20 cellular contexts compared by ENCODE assay signal in the genomic region with DNA sequence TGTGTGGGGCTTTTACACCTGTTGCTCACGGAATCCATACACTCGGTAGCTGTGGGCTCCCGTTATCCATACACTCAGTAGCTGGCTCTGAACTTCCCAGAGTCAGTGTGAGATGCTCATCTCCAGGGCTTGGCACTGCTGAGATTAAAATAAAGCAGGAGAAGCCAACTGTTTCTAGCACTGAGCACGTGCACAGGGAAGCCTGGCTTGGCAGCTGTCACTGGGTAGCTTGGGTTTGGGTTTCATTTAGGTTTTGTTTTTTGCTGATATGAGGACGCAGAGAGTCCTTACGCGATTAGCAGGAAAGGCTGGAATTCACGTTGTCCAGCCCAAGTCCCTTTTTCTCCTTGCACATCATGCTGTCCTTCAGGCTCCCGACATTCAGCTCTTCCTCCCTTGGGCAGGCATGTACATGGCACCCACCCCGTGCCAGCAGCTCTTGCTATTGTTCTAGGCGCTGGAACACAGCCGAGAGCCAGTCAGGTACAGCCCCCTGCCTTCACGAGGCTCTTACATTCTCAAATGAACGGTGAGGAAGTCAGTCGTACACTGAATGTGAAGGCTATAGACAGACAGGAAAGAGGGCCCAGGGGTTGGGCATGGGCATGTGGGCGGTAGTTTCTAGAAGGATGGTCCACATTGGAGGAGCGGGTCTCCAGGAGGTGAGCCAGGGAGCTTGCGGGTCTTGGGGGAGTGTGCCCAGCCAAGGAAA. TPM values are rescaled to one million over a fixed set of nuclear protein-coding genes. Genes with fewer than 3 reads are reported as not detected.
A peak's percentile ranks its signal among the peaks of the same experiment; 100 is the strongest.
DNase-seq lines count a peak whose midpoint lies in the region; ATAC-seq and TF ChIP-seq lines count a peak whose summit lies in the region.
"Had no signal": no experiment of that assay in that cellular context is flagged by ENCODE, and none has a peak within 500 bp of the region (broad histone marks: within the 10 kb centered on the region; RNA-seq: fewer than 3 reads in every experiment).

No MANE protein-coding gene starts in this region.

- peaks cover 19% of the 10 kb centered on the region for H3K36me3 Mint-ChIP-seq in activated T-helper 17 cell treated with anti-CD3 and anti-CD28 coated beads, Interleukin-2, amount 50 U/mL, for 72 hours (ENCODE audit: low read depth)
- H3K36me3 Mint-ChIP-seq in progenitor cell of endocrine pancreas (ENCODE audit: insufficient read depth) = peaks cover 15% of the 10 kb centered on the region

- H2AFZ ChIP-seq in mesenchymal stem cell (ENCODE audit: low read depth, low read length) = no peak overlapping the region

- no peak overlapping the region for H4K91ac ChIP-seq in mesenchymal stem cell (ENCODE audit: low read length)

- DNase-seq in DMS 273 (lab: John Stamatoyannopoulos, UW; ENCODE audit: unreplicated experiment) = peak; percentile 33
- no peak for DNase-seq in DMS 273 treated with DMSO at 0.1 percent for 48 hours (lab: John Stamatoyannopoulos, UW)
- no peak for DNase-seq in mesenchymal stem cell
- no peak for DNase-seq in progenitor cell of endocrine pancreas (ENCODE audit: low spot score, unreplicated experiment)
- no peak for DNase-seq in Peyer's patch
- no peak for DNase-seq in Ammon's horn (ENCODE audit: low spot score)
- DNase-seq: AML-193, COR-L47, DMS153, GF-D8, GOT3, NCI-H1092 treated with DMSO at 0.1 percent for 48 hours, NCI-H146, NCI-H748 treated with DMSO at 0.1 percent for 48 hours, RPMI8226, SHP77 treated with DMSO at 0.1 percent for 48 hours had no signal

- peak overlapping the region; percentile 56 for H4K8ac ChIP-seq in mesenchymal stem cell (ENCODE audit: low read length)

- H3K14ac ChIP-seq in mesenchymal stem cell (ENCODE audit: low read length in 2 of 2) = no peak overlapping the region

- TF ChIP-seq CTCF in progenitor cell of endocrine pancreas (IDR thresholded peaks at IDR 0.05; ENCODE audit: unreplicated experiment) (no peak), Peyer's patch (IDR thresholded peaks at IDR 0.05) (no peak)

- no peaks in the 10 kb centered on the region for H3K9me3 Mint-ChIP-seq in activated T-helper 17 cell treated with anti-CD3 and anti-CD28 coated beads, Interleukin-2, amount 50 U/mL, for 72 hours
- H3K9me3 Mint-ChIP-seq in progenitor cell of endocrine pancreas (ENCODE audit: low read depth) = no peaks in the 10 kb centered on the region

- no peak overlapping the region for H3K23ac ChIP-seq in mesenchymal stem cell (ENCODE audit: low read length in 2 of 2)

- no peak for ATAC-seq in activated T-helper 17 cell treated with anti-CD3 and anti-CD28 coated beads, Interleukin-2, amount 50 U/mL, for 72 hours (replicated peaks)
- ATAC-seq in GM21576 (IDR thresholded peaks at IDR 0.05; ENCODE audit: unreplicated experiment) = no peak
- ATAC-seq: GM12878 had no signal

- no peak overlapping the region for H3K4ac ChIP-seq in mesenchymal stem cell (ENCODE audit: low read depth in 1 of 2, low read length in 2 of 2)

- H3K9me3 ChIP-seq in mesenchymal stem cell (ENCODE audit: control insufficient read depth, low read length) = no peaks in the 10 kb centered on the region
- peaks cover 0 to 6% (median 0%) of the 10 kb centered on the region in 4 donors for H3K9me3 ChIP-seq in Peyer's patch

- H3K79me1 ChIP-seq in mesenchymal stem cell (replicated peaks; ENCODE audit: low read length, poor library complexity, severe bottlenecking) = no peaks in the 10 kb centered on the region

- no peak overlapping the region for H3K9ac ChIP-seq in mesenchymal stem cell (ENCODE audit: low read length)

- no peak overlapping the region for H3K27ac ChIP-seq in mesenchymal stem cell (ENCODE audit: low read length, poor library complexity, severe bottlenecking)
- no peak overlapping the region for H3K27ac ChIP-seq in Peyer's patch
- H3K27ac ChIP-seq: 22Rv1 had no signal

- no peak overlapping the region for H2BK15ac ChIP-seq in mesenchymal stem cell (ENCODE audit: low read depth, poor library complexity, severe bottlenecking)

- peaks cover 19% of the 10 kb centered on the region in 2 experiments for H3K36me3 ChIP-seq in mesenchymal stem cell (ENCODE audit: control insufficient read depth in 1 of 2, insufficient read depth in 2 of 2, low read depth in 1 of 2, low read length in 2 of 2)
- peaks cover 0 to 4% (median 0%) of the 10 kb centered on the region in 3 donors for H3K36me3 ChIP-seq in Peyer's patch

- no peak overlapping the region for H3K4me2 ChIP-seq in mesenchymal stem cell (ENCODE audit: low read length, poor library complexity, severe bottlenecking)

- 91% methylated on average over 16 of the region's 18 CpGs for WGBS in mesenchymal stem cell

- H2AK5ac ChIP-seq in mesenchymal stem cell (ENCODE audit: low read length, severe bottlenecking) = no peak overlapping the region

- no peak overlapping the region for H2BK5ac ChIP-seq in mesenchymal stem cell (ENCODE audit: low read depth, low read length, poor library complexity, severe bottlenecking)

- H3K27me3 ChIP-seq in mesenchymal stem cell (ENCODE audit: control insufficient read depth in 1 of 2, insufficient read depth in 1 of 2, low read length in 2 of 2) (peaks cover 3 to 23% of the 10 kb centered on the region in 2 experiments), Peyer's patch (no peaks in the 10 kb centered on the region)

- H2BK12ac ChIP-seq in mesenchymal stem cell (ENCODE audit: low read length in 2 of 2) = no peak overlapping the region

- no peaks in the 10 kb centered on the region for H3K4me1 ChIP-seq in mesenchymal stem cell (ENCODE audit: control insufficient read depth, insufficient read depth, low read depth, low read length)
- H3K4me1 ChIP-seq in Peyer's patch = no peaks in the 10 kb centered on the region

- no peak overlapping the region for H2BK120ac ChIP-seq in mesenchymal stem cell (ENCODE audit: low read depth, low read length)

- no peaks in the 10 kb centered on the region for H3K27me3 Mint-ChIP-seq in activated T-helper 17 cell treated with anti-CD3 and anti-CD28 coated beads, Interleukin-2, amount 50 U/mL, for 72 hours
- no peaks in the 10 kb centered on the region for H3K27me3 Mint-ChIP-seq in progenitor cell of endocrine pancreas

- peaks cover 13% of the 10 kb centered on the region for H3K4me1 Mint-ChIP-seq in activated T-helper 17 cell treated with anti-CD3 and anti-CD28 coated beads, Interleukin-2, amount 50 U/mL, for 72 hours
- H3K4me1 Mint-ChIP-seq in progenitor cell of endocrine pancreas (ENCODE audit: low read depth) = peaks cover 3% of the 10 kb centered on the region

- H3K27ac Mint-ChIP-seq in activated T-helper 17 cell treated with anti-CD3 and anti-CD28 coated beads, Interleukin-2, amount 50 U/mL, for 72 hours = peak overlapping the region; percentile 76
- peak overlapping the region; percentile 74 for H3K27ac Mint-ChIP-seq in progenitor cell of endocrine pancreas

- H3K4me3 ChIP-seq in mesenchymal stem cell (ENCODE audit: insufficient read depth in 1 of 2, low read depth in 1 of 2, low read length in 2 of 2) = no peak overlapping the region
- no peak overlapping the region for H3K4me3 ChIP-seq in Peyer's patch
- H3K4me3 ChIP-seq: GM12878 had no signal

- no peak overlapping the region for H3K4me3 Mint-ChIP-seq in activated T-helper 17 cell treated with anti-CD3 and anti-CD28 coated beads, Interleukin-2, amount 50 U/mL, for 72 hours
- no peak overlapping the region for H3K4me3 Mint-ChIP-seq in progenitor cell of endocrine pancreas (ENCODE audit: low read depth)

- no peak overlapping the region for H3K18ac ChIP-seq in mesenchymal stem cell (ENCODE audit: low read depth in 1 of 2, low read length in 2 of 2)

- TF ChIP-seq POLR2A in Peyer's patch (IDR thresholded peaks at IDR 0.05) = no peak

RNA-seq across cellular contexts. Expression of a gene that starts 25.9 kb away (rescaled TPM):
- 10 to 100 TPM in 1 of 2 donors, 1 to 10 TPM in 1; 7.0 to 12.8 TPM for total RNA-seq in activated T-helper 17 cell treated with anti-CD3 and anti-CD28 coated beads, Interleukin-2, amount 50 U/mL, for 72 hours
- 185 TPM for polyA plus RNA-seq in mesenchymal stem cell (2013, experiment 1 of 2)
- 188 TPM for polyA plus RNA-seq in mesenchymal stem cell (2013, experiment 2 of 2)
- total RNA-seq in progenitor cell of endocrine pancreas (52.4 and 55.0 TPM in 2 replicates), Peyer's patch (10 to 100 TPM in 1 of 4 donors, 1 to 10 TPM in 3; 2.0 to 13.2 (median 3.7) TPM)
